ENCODE assay signal across 1 cellular context in the genomic region with DNA sequence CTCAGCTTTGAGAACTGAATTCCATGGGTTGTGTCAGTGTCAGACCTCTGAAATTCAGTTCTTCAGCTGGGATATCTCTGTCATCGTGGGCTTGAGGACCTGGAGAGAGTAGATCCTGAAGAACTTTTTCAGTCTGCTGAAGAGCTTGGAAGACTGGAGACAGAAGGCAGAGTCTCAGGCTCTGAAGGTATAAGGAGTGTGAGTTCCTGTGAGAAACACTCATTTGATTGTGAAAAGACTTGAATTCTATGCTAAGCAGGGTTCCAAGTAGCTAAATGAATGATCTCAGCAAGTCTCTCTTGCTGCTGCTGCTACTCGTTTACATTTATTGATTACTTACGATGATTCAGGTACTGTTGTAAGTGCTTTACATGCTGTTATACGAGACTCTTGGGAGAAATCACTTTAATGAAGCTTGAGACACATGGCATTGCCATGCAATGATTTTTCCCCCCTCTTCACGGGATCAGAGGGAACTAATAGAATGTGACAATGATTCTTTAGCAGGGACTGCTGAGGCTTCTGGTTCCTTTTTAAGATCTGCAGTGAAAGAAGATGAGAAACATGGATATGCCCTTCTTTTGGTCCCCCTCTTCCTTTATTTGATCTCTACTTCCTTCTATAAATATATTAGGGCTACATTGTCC.
A peak's percentile ranks its signal among the peaks of the same experiment; 100 is the strongest.
TF ChIP-seq lines count a peak whose summit lies in the region.

No MANE protein-coding gene starts in this region.

TF ChIP-seq in GM23338, 12 proteins besides CTCF, POLR2A, EP300 and RAD21:
- TF ChIP-seq, protein P1, sequence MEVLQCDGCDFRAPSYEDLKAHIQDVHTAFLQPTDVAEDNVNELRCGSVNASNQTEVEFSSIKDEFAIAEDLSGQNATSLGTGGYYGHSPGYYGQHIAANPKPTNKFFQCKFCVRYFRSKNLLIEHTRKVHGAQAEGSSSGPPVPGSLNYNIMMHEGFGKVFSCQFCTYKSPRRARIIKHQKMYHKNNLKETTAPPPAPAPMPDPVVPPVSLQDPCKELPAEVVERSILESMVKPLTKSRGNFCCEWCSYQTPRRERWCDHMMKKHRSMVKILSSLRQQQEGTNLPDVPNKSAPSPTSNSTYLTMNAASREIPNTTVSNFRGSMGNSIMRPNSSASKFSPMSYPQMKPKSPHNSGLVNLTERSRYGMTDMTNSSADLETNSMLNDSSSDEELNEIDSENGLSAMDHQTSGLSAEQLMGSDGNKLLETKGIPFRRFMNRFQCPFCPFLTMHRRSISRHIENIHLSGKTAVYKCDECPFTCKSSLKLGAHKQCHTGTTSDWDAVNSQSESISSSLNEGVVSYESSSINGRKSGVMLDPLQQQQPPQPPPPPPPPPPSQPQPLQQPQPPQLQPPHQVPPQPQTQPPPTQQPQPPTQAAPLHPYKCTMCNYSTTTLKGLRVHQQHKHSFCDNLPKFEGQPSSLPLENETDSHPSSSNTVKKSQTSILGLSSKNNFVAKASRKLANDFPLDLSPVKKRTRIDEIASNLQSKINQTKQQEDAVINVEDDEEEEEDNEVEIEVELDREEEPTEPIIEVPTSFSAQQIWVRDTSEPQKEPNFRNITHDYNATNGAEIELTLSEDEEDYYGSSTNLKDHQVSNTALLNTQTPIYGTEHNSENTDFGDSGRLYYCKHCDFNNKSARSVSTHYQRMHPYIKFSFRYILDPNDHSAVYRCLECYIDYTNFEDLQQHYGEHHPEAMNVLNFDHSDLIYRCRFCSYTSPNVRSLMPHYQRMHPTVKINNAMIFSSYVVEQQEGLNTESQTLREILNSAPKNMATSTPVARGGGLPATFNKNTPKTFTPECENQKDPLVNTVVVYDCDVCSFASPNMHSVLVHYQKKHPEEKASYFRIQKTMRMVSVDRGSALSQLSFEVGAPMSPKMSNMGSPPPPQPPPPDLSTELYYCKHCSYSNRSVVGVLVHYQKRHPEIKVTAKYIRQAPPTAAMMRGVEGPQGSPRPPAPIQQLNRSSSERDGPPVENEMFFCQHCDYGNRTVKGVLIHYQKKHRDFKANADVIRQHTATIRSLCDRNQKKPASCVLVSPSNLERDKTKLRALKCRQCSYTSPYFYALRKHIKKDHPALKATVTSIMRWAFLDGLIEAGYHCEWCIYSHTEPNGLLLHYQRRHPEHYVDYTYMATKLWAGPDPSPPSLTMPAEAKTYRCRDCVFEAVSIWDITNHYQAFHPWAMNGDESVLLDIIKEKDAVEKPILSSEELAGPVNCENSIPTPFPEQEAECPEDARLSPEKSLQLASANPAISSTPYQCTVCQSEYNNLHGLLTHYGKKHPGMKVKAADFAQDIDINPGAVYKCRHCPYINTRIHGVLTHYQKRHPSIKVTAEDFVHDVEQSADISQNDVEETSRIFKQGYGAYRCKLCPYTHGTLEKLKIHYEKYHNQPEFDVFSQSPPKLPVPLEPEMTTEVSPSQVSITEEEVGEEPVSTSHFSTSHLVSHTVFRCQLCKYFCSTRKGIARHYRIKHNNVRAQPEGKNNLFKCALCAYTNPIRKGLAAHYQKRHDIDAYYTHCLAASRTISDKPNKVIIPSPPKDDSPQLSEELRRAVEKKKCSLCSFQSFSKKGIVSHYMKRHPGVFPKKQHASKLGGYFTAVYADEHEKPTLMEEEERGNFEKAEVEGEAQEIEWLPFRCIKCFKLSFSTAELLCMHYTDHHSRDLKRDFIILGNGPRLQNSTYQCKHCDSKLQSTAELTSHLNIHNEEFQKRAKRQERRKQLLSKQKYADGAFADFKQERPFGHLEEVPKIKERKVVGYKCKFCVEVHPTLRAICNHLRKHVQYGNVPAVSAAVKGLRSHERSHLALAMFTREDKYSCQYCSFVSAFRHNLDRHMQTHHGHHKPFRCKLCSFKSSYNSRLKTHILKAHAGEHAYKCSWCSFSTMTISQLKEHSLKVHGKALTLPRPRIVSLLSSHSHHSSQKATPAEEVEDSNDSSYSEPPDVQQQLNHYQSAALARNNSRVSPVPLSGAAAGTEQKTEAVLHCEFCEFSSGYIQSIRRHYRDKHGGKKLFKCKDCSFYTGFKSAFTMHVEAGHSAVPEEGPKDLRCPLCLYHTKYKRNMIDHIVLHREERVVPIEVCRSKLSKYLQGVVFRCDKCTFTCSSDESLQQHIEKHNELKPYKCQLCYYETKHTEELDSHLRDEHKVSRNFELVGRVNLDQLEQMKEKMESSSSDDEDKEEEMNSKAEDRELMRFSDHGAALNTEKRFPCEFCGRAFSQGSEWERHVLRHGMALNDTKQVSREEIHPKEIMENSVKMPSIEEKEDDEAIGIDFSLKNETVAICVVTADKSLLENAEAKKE (CRISPR knock-in tag; IDR thresholded peaks at IDR 0.05) = peak; percentile 67
- TF ChIP-seq ZNF114 (CRISPR knock-in tag; IDR thresholded peaks at IDR 0.05) = no peak
